Comparison of ENCODE assay signal across 21 cellular contexts in the genomic region with DNA sequence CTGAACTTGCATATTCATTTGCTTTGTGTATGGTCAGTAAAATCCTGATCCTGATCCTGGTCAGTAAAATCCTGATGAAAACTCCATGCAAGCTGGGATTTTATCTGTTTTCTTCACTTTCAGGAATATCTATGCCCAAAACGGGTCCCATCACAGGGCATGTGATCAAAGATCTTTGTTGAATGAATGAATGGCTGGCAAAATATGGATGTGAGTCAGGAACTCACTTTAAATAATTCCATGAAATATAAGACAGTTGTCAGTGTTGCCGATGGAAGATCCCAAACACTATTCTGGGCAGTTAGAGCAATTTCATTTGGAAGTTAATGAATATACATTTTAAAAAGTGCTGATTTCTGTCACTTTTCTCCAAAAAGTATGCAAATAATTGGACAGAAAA.
DNase-seq lines count a peak whose midpoint lies in the region; ATAC-seq, FAIRE-seq and TF ChIP-seq lines count a peak whose summit lies in the region.
"Had no signal": no experiment of that assay in that cellular context is flagged by ENCODE, and none has a peak within 500 bp of the region (broad histone marks: within the 10 kb centered on the region; RNA-seq: fewer than 3 reads in every experiment).

No MANE protein-coding gene starts in this region.

- H3K4me3 Mint-ChIP-seq in GM23338 (no peak overlapping the region), neural progenitor cell (no peak overlapping the region), HFFc6 (no peak overlapping the region)
- H3K4me3 Mint-ChIP-seq: CD8-positive, alpha-beta T cell had no signal

- H3K27ac Mint-ChIP-seq in GM23338 (no peak overlapping the region), neural progenitor cell (no peak overlapping the region), HFFc6 (no peak overlapping the region)
- H3K27ac Mint-ChIP-seq: CD8-positive, alpha-beta T cell had no signal

- H3K36me3 ChIP-seq in GM23338 (ENCODE audit: insufficient read depth) (no peaks in the 10 kb centered on the region), PC-3 (ENCODE audit: low read depth, low read length) (no peaks in the 10 kb centered on the region), neural progenitor cell (no peaks in the 10 kb centered on the region)
- H3K36me3 ChIP-seq: MG63 had no signal

- TF ChIP-seq RAD21 in A549 (conservative IDR thresholded peaks at IDR 0.05 in 1 of 2, IDR thresholded peaks at IDR 0.05 in 1 of 2): no peak

- ATAC-seq in A549 (no peak), GM23338 (no peak), PC-3 (no peak), GM19455 (IDR thresholded peaks at IDR 0.05; ENCODE audit: unreplicated experiment) (no peak), SK-N-SH treated with all-trans-retinoic acid at 6 μM for 48 hours (no peak)
- ATAC-seq: CD8-positive, alpha-beta T cell; K562 had no signal

- peak overlapping the region; percentile 17; the same call in 1 of the 3 replicates for H3K4me2 ChIP-seq in A549
- no peak overlapping the region for H3K4me2 ChIP-seq in GM23338
- no peak overlapping the region for H3K4me2 ChIP-seq in PC-3 (ENCODE audit: low read length)
- H3K4me2 ChIP-seq in neural progenitor cell: no peak overlapping the region

- no peak overlapping the region; a peak in 1 of 6 replicates for H3K27ac ChIP-seq in A549
- no peak overlapping the region for H3K27ac ChIP-seq in GM23338 (ENCODE audit: low read depth)
- H3K27ac ChIP-seq in PC-3 (ENCODE audit: low read length): no peak overlapping the region
- no peak overlapping the region for H3K27ac ChIP-seq in neural progenitor cell
- H3K27ac ChIP-seq: C4-2B had no signal

- H3K27me3 ChIP-seq in GM23338 (ENCODE audit: insufficient read depth) (no peaks in the 10 kb centered on the region), PC-3 (ENCODE audit: low read length) (0 out of 2 replicates have a peak, but pooled peaks cover 4% of the 10 kb centered on the region), neural progenitor cell (no peaks in the 10 kb centered on the region)
- H3K27me3 ChIP-seq: MG63 had no signal

- FAIRE-seq in A549 (lab: Jason Lieb, UNC): no peak
- FAIRE-seq: GM19239, HTR-8/SVneo, K562 had no signal

- no peak for TF ChIP-seq POLR2A in A549 (IDR thresholded peaks at IDR 0.05; ENCODE audit: low read length)

- H3K4me1 ChIP-seq in A549 (no peaks in the 10 kb centered on the region), GM23338 (ENCODE audit: insufficient read depth) (no peaks in the 10 kb centered on the region), PC-3 (ENCODE audit: insufficient read depth, low read length) (no peaks in the 10 kb centered on the region; the same call in 1 of the 2 replicates), neural progenitor cell (no peaks in the 10 kb centered on the region)
- H3K4me1 ChIP-seq: Caco-2 had no signal

- H3K79me2 ChIP-seq in GM23338 (replicated peaks; ENCODE audit: insufficient read depth): no peaks in the 10 kb centered on the region
- H3K79me2 ChIP-seq in PC-3 (ENCODE audit: low read length): no peaks in the 10 kb centered on the region
- H3K79me2 ChIP-seq in neural progenitor cell (ENCODE audit: low read depth): no peaks in the 10 kb centered on the region

- no peak for TF ChIP-seq CTCF in A549 (IDR thresholded peaks at IDR 0.05)
- TF ChIP-seq CTCF in GM23338 (conservative IDR thresholded peaks at IDR 0.05; ENCODE audit: low read depth in 2 of 2): no peak
- no peak for TF ChIP-seq CTCF in PC-3 (conservative IDR thresholded peaks at IDR 0.05; ENCODE audit: low read depth, low read length)
- no peak for TF ChIP-seq CTCF in neural progenitor cell (IDR thresholded peaks at IDR 0.05)
- no peak for TF ChIP-seq CTCF in HFFc6 (IDR thresholded peaks at IDR 0.05)

- no peak overlapping the region for H3K4me3 ChIP-seq in A549
- no peak overlapping the region for H3K4me3 ChIP-seq in GM23338
- no peak overlapping the region for H3K4me3 ChIP-seq in PC-3 (ENCODE audit: low read length)
- no peak overlapping the region for H3K4me3 ChIP-seq in neural progenitor cell
- H3K4me3 ChIP-seq: K562 had no signal

- TF ChIP-seq EP300 in A549 (IDR thresholded peaks at IDR 0.05): no peak

- intact Hi-C loops in PC-3 (cut with micrococcal nuclease): no loop called here

- H2AFZ ChIP-seq in GM23338: peak overlapping the region; percentile 29; the same call in 1 of the 2 replicates
- no peak overlapping the region for H2AFZ ChIP-seq in PC-3 (ENCODE audit: low read length)
- peak overlapping the region; percentile 39 for H2AFZ ChIP-seq in neural progenitor cell (replicated peaks)

- no peak for DNase-seq in A549 (ENCODE audit: low read depth in 1 of 2, low spot score in 1 of 2)
- DNase-seq in GM23338 (ENCODE audit: low spot score): no peak
- peak; percentile 4 for DNase-seq in PC-3
- no peak for DNase-seq in neural progenitor cell (ENCODE audit: low spot score)
- no peak for DNase-seq in NCI-H748 (lab: John Stamatoyannopoulos, UW; ENCODE audit: unreplicated experiment)
- DNase-seq in HFFc6: no peak
- DNase-seq: AML-193; Caco-2; CD8-positive, alpha-beta T cell; DMS79 treated with DMSO at 0.1 percent for 48 hours; MG63; NCI-H2029; NCI-H446; NCI-H526; SK-N-SH had no signal

- CTCF ChIA-PET in A549 (lab: Yijun Ruan, JAX) (no interaction called here), PC-3 (lab: Charles Lee) (no interaction called here)

- H3K4me1 Mint-ChIP-seq in GM23338 (0 out of 3 replicates have a peak, but pooled peaks cover 2% of the 10 kb centered on the region), neural progenitor cell (no peaks in the 10 kb centered on the region), HFFc6 (ENCODE audit: low read depth) (no peaks in the 10 kb centered on the region)

- no TSS peak for BruUV-seq in PC-3 (replicated peaks; lab: Mats Ljungman, UMichigan)

- no peaks in the 10 kb centered on the region for H3K9me3 Mint-ChIP-seq in GM23338
- peaks cover 3% of the 10 kb centered on the region for H3K9me3 Mint-ChIP-seq in neural progenitor cell
- peaks cover 29% of the 10 kb centered on the region for H3K9me3 Mint-ChIP-seq in HFFc6

- H4K20me1 ChIP-seq in GM23338 (replicated peaks; ENCODE audit: insufficient read depth): no peaks in the 10 kb centered on the region
- no peaks in the 10 kb centered on the region for H4K20me1 ChIP-seq in PC-3 (ENCODE audit: low read length)
- no peaks in the 10 kb centered on the region for H4K20me1 ChIP-seq in neural progenitor cell (ENCODE audit: low read depth)

- WGBS in A549 (ENCODE audit: missing lambda C conversion rate): 45% methylated on average over 2 of the region's 2 CpGs

- H3K9ac ChIP-seq in PC-3 (ENCODE audit: low read length) (no peak overlapping the region), neural progenitor cell (no peak overlapping the region)
- H3K9ac ChIP-seq: SK-N-SH had no signal

- no peaks in the 10 kb centered on the region for H3F3A ChIP-seq in GM23338 (replicated peaks; ENCODE audit: low read depth)
- no peaks in the 10 kb centered on the region for H3F3A ChIP-seq in PC-3 (ENCODE audit: low read length, unreplicated experiment)
- no peaks in the 10 kb centered on the region for H3F3A ChIP-seq in neural progenitor cell (ENCODE audit: low read depth)

- H3K9me2 ChIP-seq in GM23338 (ENCODE audit: insufficient read depth): no peaks in the 10 kb centered on the region; the same call in 1 of the 2 replicates
- H3K9me2 ChIP-seq in PC-3 (replicated peaks; ENCODE audit: low read length): no peaks in the 10 kb centered on the region
- H3K9me2 ChIP-seq: SK-N-SH had no signal

- H3K27me3 Mint-ChIP-seq in GM23338 (ENCODE audit: insufficient read depth, low read depth, poor library complexity): no peaks in the 10 kb centered on the region
- no peaks in the 10 kb centered on the region for H3K27me3 Mint-ChIP-seq in neural progenitor cell (ENCODE audit: insufficient read depth, low read depth)
- H3K27me3 Mint-ChIP-seq in HFFc6 (ENCODE audit: insufficient read depth): peaks cover 1% of the 10 kb centered on the region; the same call in 1 of the 2 replicates

- POLR2A ChIA-PET in A549 (lab: Yijun Ruan, JAX) (no interaction called here), PC-3 (lab: Charles Lee; ENCODE audit: unreplicated experiment) (no interaction called here)

- H3K9me3 ChIP-seq in A549 (no peaks in the 10 kb centered on the region), PC-3 (ENCODE audit: low read length) (no peaks in the 10 kb centered on the region), neural progenitor cell (ENCODE audit: low read depth) (no peaks in the 10 kb centered on the region)
- H3K9me3 ChIP-seq: Caco-2, MG63, SK-N-SH had no signal

- no peaks in the 10 kb centered on the region for H3K36me3 Mint-ChIP-seq in GM23338 (ENCODE audit: low read depth)
- no peaks in the 10 kb centered on the region for H3K36me3 Mint-ChIP-seq in neural progenitor cell
- H3K36me3 Mint-ChIP-seq in HFFc6 (ENCODE audit: low read depth): no peaks in the 10 kb centered on the region
- H3K36me3 Mint-ChIP-seq: CD8-positive, alpha-beta T cell had no signal

TF ChIP-seq in A549, 52 proteins besides CTCF, POLR2A, EP300 and RAD21:
- TF ChIP-seq HOXA7 (CRISPR knock-in tag; IDR thresholded peaks at IDR 0.05) (no peak), MYC (IDR thresholded peaks at IDR 0.05; ENCODE audit: borderline replicate concordance, low read length) (no peak), TFCP2L1 (CRISPR knock-in tag; IDR thresholded peaks at IDR 0.05) (no peak), RFX5 (IDR thresholded peaks at IDR 0.05) (no peak), NFE2L2 (conservative IDR thresholded peaks at IDR 0.05; ENCODE audit: low read length) (no peak), KDM5A (IDR thresholded peaks at IDR 0.05) (no peak), KDM1A (IDR thresholded peaks at IDR 0.05; ENCODE audit: low read depth) (no peak)
TF ChIP-seq in A549: peak in this region for 0.

TF ChIP-seq in GM23338, 12 proteins besides CTCF, POLR2A, EP300 and RAD21 (continues in another document):
- no peak for TF ChIP-seq ZNF331 (CRISPR knock-in tag; IDR thresholded peaks at IDR 0.05; ENCODE audit: low read depth)
- TF ChIP-seq NANOG (IDR thresholded peaks at IDR 0.05; ENCODE audit: borderline replicate concordance): no peak
- TF ChIP-seq JUNB (IDR thresholded peaks at IDR 0.05; ENCODE audit: unreplicated experiment): no peak
- no peak for TF ChIP-seq EZH2phosphoT487 (IDR thresholded peaks at IDR 0.05; ENCODE audit: unreplicated experiment)

TF ChIP-seq in SK-N-SH treated with all-trans-retinoic acid at 6 μM for 48 hours, 23 proteins besides CTCF, POLR2A, EP300 and RAD21:
- TF ChIP-seq CSDC2 (CRISPR knock-in tag; IDR thresholded peaks at IDR 0.05) (no peak), PPARA (CRISPR knock-in tag; IDR thresholded peaks at IDR 0.05; ENCODE audit: borderline replicate concordance) (no peak), RARB (CRISPR knock-in tag; IDR thresholded peaks at IDR 0.05) (no peak), TCF4 (CRISPR knock-in tag; IDR thresholded peaks at IDR 0.05; ENCODE audit: borderline replicate concordance) (no peak), OSR1 (CRISPR knock-in tag; IDR thresholded peaks at IDR 0.05) (no peak), ZFP3 (CRISPR knock-in tag; IDR thresholded peaks at IDR 0.05) (no peak), ZC3H10 (CRISPR knock-in tag; IDR thresholded peaks at IDR 0.05) (no peak)
